In the genomic region with DNA sequence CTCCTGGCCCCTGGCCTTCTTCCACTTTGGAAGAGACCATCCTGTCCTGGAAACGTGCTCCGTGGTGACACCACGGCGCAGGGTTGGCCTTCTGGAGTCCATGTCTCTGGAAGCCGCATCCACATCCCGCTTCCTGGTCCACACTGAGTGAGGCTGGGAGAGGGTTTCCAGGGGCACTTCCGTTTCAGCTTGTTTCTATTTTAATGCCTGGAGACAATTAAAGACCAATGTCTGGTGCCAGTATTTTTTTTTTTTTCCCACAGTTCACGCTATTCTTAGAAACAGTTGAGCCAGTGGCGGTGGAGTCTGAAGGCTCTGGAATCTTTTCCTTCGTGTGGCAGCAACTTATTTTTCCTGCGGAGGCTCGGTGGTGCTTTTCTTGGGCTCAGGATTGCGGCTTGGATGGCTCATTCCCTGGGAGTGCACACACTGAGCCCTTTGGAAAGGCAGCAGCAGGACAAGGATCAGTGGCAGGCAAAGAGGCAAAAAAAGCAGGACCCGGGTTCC, we compare ENCODE assay signal across 16 cellular contexts.
A peak's percentile ranks its signal among the peaks of the same experiment; 100 is the strongest.
DNase-seq lines count a peak whose midpoint lies in the region; ATAC-seq and TF ChIP-seq lines count a peak whose summit lies in the region.
"Had no signal": no experiment of that assay in that cellular context is flagged by ENCODE, and none has a peak within 500 bp of the region (broad histone marks: within the 10 kb centered on the region; RNA-seq: fewer than 3 reads in every experiment).

No MANE protein-coding gene starts in this region.

- TF ChIP-seq POLR2A in ovary (IDR thresholded peaks at IDR 0.05), result no peak

- no peaks in the 10 kb centered on the region for H3K36me3 ChIP-seq in ovary

- ATAC-seq in right cardiac atrium, result peak; percentile 82 to 87
- no peak for ATAC-seq in activated T-cell treated with anti-CD3 and anti-CD28 coated beads, Interleukin-2, amount 50 U/mL, for 4 hours
- ATAC-seq in GM21737 (IDR thresholded peaks at IDR 0.05; ENCODE audit: unreplicated experiment), result no peak
- ATAC-seq: activated naive CD8-positive, alpha-beta T cell treated with anti-CD3 and anti-CD28 coated beads, Interleukin-2, amount 50 U/mL, for 24 hours had no signal

- H3K9me3 Mint-ChIP-seq in brain, result peaks cover 0 to 3% (median 0%) of the 10 kb centered on the region in 5 experiments
- no peaks in the 10 kb centered on the region for H3K9me3 Mint-ChIP-seq in activated T-cell treated with anti-CD3 and anti-CD28 coated beads, Interleukin-2, amount 50 U/mL, for 4 hours
- H3K9me3 Mint-ChIP-seq: activated naive CD8-positive, alpha-beta T cell treated with anti-CD3 and anti-CD28 coated beads, Interleukin-2, amount 50 U/mL, for 24 hours; activated T-cell treated with anti-CD3 and anti-CD28 coated beads, Interleukin-2, amount 50 U/mL, for 24 hours had no signal

- peaks cover 20% of the 10 kb centered on the region for H3K4me1 Mint-ChIP-seq in brain
- H3K4me1 Mint-ChIP-seq in activated T-cell treated with anti-CD3 and anti-CD28 coated beads, Interleukin-2, amount 50 U/mL, for 4 hours (ENCODE audit: low read depth), result no peaks in the 10 kb centered on the region
- H3K4me1 Mint-ChIP-seq: activated naive CD8-positive, alpha-beta T cell treated with anti-CD3 and anti-CD28 coated beads, Interleukin-2, amount 50 U/mL, for 24 hours had no signal

- H3K4me1 ChIP-seq in right cardiac atrium (ENCODE audit: control insufficient read depth, insufficient read depth, low read length) (no peaks in the 10 kb centered on the region), ovary (ENCODE audit: insufficient read depth) (peaks cover 8% of the 10 kb centered on the region)

- peak overlapping the region in 3 of 5 experiments; percentile 43 to 65 (median 55) for H3K27ac Mint-ChIP-seq in brain
- H3K27ac Mint-ChIP-seq: activated naive CD8-positive, alpha-beta T cell treated with anti-CD3 and anti-CD28 coated beads, Interleukin-2, amount 50 U/mL, for 24 hours; activated T-cell treated with anti-CD3 and anti-CD28 coated beads, Interleukin-2, amount 50 U/mL, for 24 hours had no signal

- intact Hi-C loops in right cardiac atrium (cut with DNase I) (loop anchor here in 2 of 4 donors (5.0 to 10.0 kb wide), 2 partner anchors 73 to 85 kb away; no protein-coding TSS in a partner anchor), ovary (cut with DNase I) (no loop called here)

- peak overlapping the region in 1 of 5 experiments; percentile 29 for H3K4me3 Mint-ChIP-seq in brain
- H3K4me3 Mint-ChIP-seq in activated T-cell treated with anti-CD3 and anti-CD28 coated beads, Interleukin-2, amount 50 U/mL, for 4 hours, result no peak overlapping the region
- H3K4me3 Mint-ChIP-seq: activated naive CD8-positive, alpha-beta T cell treated with anti-CD3 and anti-CD28 coated beads, Interleukin-2, amount 50 U/mL, for 24 hours; activated T-cell treated with anti-CD3 and anti-CD28 coated beads, Interleukin-2, amount 50 U/mL, for 24 hours had no signal

- H3K27me3 ChIP-seq in right cardiac atrium (ENCODE audit: control insufficient read depth, insufficient read depth), result no peaks in the 10 kb centered on the region
- H3K27me3 ChIP-seq in ovary, result no peaks in the 10 kb centered on the region

- peaks cover 7% of the 10 kb centered on the region for H3K27me3 Mint-ChIP-seq in brain
- peaks cover 2% of the 10 kb centered on the region for H3K27me3 Mint-ChIP-seq in activated T-cell treated with anti-CD3 and anti-CD28 coated beads, Interleukin-2, amount 50 U/mL, for 4 hours (ENCODE audit: low read depth)

- no peak for TF ChIP-seq EP300 in ovary (IDR thresholded peaks at IDR 0.05)

- H3K36me3 Mint-ChIP-seq in brain, result no peaks in the 10 kb centered on the region
- H3K36me3 Mint-ChIP-seq in activated T-cell treated with anti-CD3 and anti-CD28 coated beads, Interleukin-2, amount 50 U/mL, for 4 hours (ENCODE audit: insufficient read depth), result no peaks in the 10 kb centered on the region

- no peak overlapping the region for H3K4me3 ChIP-seq in AG10803 (ENCODE audit: low read length)
- peak overlapping the region; percentile 7 for H3K4me3 ChIP-seq in right cardiac atrium (ENCODE audit: low read length)
- no peak overlapping the region for H3K4me3 ChIP-seq in ovary

- TF ChIP-seq CTCF in AG10803 (conservative IDR thresholded peaks at IDR 0.05; ENCODE audit: low read length), result no peak
- no peak for TF ChIP-seq CTCF in brain (conservative IDR thresholded peaks at IDR 0.05)
- no peak for TF ChIP-seq CTCF in ovary (IDR thresholded peaks at IDR 0.05)

- WGBS in right cardiac atrium, result 19% methylated on average over 14 of the region's 14 CpGs
- whole genome bisulfite sequencing in ovary, 3 donors, result 31 to 35% (median 33%) methylated on average over 14 of the region's 14 CpGs

- H3K9me3 ChIP-seq in right cardiac atrium (ENCODE audit: control insufficient read depth, low read length) (no peaks in the 10 kb centered on the region), ovary (no peaks in the 10 kb centered on the region)

- DNase-seq in AG10803 (ENCODE audit: low read depth) (peak; percentile 43), right cardiac atrium (peak; percentile 21 to 78 (median 74)), ovary (peak; percentile 25 to 41 (median 31)), NCI-H524 treated with DMSO at 0.1 percent for 48 hours (lab: John Stamatoyannopoulos, UW) (no peak), caudate nucleus (lab: John Stamatoyannopoulos, UW) (no peak)
- DNase-seq in activated T-cell treated with anti-CD3 and anti-CD28 coated beads, Interleukin-2, amount 50 U/mL, for 4 hours, result no peak
- DNase-seq: activated CD4-positive, alpha-beta T cell treated with anti-CD3 and anti-CD28 coated beads for 48 hours; activated naive CD8-positive, alpha-beta T cell treated with anti-CD3 and anti-CD28 coated beads, Interleukin-2, amount 50 U/mL, for 24 hours; activated T-cell treated with anti-CD3 and anti-CD28 coated beads, Interleukin-2, amount 50 U/mL, for 24 hours; cortex of kidney; HCEC 1CT; NCI-H1930; NCI-H774; stimulated activated naive CD4-positive, alpha-beta T cell had no signal

- H3K27ac ChIP-seq in right cardiac atrium (ENCODE audit: low read length) (peak overlapping the region; percentile 88), ovary (peak overlapping the region; percentile 16 to 45), caudate nucleus (ENCODE audit: low read depth, low read length) (no peak overlapping the region)

Comparison
In these comparisons a context has a peak if more than half of its experiments do, and no peak if none do; other contexts are left out.
1. DNase-seq: peak in AG10803 (single experiment), right cardiac atrium (3 of 3) and ovary (5 of 5); none in NCI-H524 treated with DMSO at 0.1 percent for 48 hours (single experiment), activated T-cell treated with anti-CD3 and anti-CD28 coated beads, Interleukin-2, amount 50 U/mL, for 4 hours (single experiment) and caudate nucleus (0 of 61).
2. ATAC-seq: peak in right cardiac atrium (2 of 2); none in activated T-cell treated with anti-CD3 and anti-CD28 coated beads, Interleukin-2, amount 50 U/mL, for 4 hours (0 of 2) and GM21737 (single experiment).